Comparison of ENCODE assay signal across 1 cellular context in genomic region chr1:168603501-168604107, GRCh38.
A peak's percentile ranks its signal among the peaks of the same experiment; 100 is the strongest.
TF ChIP-seq lines count a peak whose summit lies in the region.

No MANE protein-coding gene starts in this region.

TF ChIP-seq in K562, 482 proteins besides CTCF, POLR2A, EP300 and RAD21 (continued from another document):
- TF ChIP-seq SMC3 (conservative IDR thresholded peaks at IDR 0.05; ENCODE audit: insufficient read depth, low read depth, low read length) (peak; percentile 79), AFF1 (IDR thresholded peaks at IDR 0.05; ENCODE audit: low read depth in 1 of 2, partially characterized antibody in 2 of 2) (no peak), RBM17 (IDR thresholded peaks at IDR 0.05; ENCODE audit: borderline replicate concordance, low read depth, low read length) (no peak), MTA3 (IDR thresholded peaks at IDR 0.05; ENCODE audit: borderline replicate concordance) (0 out of 2 replicates have a peak, but pooled peaks have one; percentile 43), CREM (IDR thresholded peaks at IDR 0.05; ENCODE audit: low read depth) (0 out of 2 replicates have a peak, but pooled peaks have one; percentile 43), STAG1 (CRISPR knock-in tag; IDR thresholded peaks at IDR 0.05; ENCODE audit: borderline replicate concordance) (peak; percentile 91; the same call in 1 of the 2 replicates)
- TF ChIP-seq, protein P1, sequence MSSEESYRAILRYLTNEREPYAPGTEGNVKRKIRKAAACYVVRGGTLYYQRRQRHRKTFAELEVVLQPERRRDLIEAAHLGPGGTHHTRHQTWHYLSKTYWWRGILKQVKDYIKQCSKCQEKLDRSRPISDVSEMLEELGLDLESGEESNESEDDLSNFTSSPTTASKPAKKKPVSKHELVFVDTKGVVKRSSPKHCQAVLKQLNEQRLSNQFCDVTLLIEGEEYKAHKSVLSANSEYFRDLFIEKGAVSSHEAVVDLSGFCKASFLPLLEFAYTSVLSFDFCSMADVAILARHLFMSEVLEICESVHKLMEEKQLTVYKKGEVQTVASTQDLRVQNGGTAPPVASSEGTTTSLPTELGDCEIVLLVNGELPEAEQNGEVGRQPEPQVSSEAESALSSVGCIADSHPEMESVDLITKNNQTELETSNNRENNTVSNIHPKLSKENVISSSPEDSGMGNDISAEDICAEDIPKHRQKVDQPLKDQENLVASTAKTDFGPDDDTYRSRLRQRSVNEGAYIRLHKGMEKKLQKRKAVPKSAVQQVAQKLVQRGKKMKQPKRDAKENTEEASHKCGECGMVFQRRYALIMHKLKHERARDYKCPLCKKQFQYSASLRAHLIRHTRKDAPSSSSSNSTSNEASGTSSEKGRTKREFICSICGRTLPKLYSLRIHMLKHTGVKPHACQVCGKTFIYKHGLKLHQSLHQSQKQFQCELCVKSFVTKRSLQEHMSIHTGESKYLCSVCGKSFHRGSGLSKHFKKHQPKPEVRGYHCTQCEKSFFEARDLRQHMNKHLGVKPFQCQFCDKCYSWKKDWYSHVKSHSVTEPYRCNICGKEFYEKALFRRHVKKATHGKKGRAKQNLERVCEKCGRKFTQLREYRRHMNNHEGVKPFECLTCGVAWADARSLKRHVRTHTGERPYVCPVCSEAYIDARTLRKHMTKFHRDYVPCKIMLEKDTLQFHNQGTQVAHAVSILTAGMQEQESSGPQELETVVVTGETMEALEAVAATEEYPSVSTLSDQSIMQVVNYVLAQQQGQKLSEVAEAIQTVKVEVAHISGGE (CRISPR knock-in tag; IDR thresholded peaks at IDR 0.05), result no peak
